Comparison of ENCODE assay signal across 8 cellular contexts in the genomic region with DNA sequence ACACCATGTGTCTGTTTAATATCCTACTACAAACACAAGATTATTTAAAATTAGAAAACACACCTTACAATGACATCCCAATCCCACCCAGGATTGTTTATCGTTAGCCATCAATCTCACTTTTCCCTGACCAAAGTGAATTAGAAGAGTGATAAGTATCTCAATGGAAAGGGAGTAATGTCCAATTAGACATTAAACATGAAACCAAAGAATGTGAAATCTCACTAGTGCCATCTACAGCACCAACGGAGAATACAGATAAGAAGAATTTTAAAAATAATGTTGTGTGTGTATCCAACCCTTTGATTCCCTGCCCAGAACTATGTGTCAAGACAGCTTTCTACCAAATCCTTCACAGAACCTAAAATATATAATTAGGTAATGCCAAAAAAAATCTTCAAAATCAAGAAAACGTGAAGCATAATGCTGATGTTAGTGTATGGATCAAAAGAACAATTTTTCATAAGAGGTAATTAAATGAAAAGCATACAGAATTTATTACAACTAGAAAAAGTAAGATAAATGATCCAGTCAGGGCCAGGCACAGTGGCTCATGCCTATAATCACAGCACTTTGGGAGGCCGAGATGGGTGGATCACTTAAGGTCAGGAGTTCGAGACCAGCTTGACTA.
DNase-seq lines count a peak whose midpoint lies in the region; ATAC-seq and TF ChIP-seq lines count a peak whose summit lies in the region.

No MANE protein-coding gene starts in this region.

- H3K27ac ChIP-seq in OCI-LY3 (ENCODE audit: low read length), result no peak overlapping the region

- no peaks in the 10 kb centered on the region for H3K79me2 ChIP-seq in OCI-LY3 (ENCODE audit: low read length)

- peaks cover 17% of the 10 kb centered on the region for H3K4me1 ChIP-seq in OCI-LY3 (ENCODE audit: low read length)

- H3K27me3 Mint-ChIP-seq in stimulated activated memory B cell treated with anti-CD40 and anti-IgM and Interleukin-4, amounts not matched to agents 10 μg/mL and 1 μg/mL and 100 μg/mL, for 72 hours, result no peaks in the 10 kb centered on the region
- H3K27me3 Mint-ChIP-seq in activated T-helper 2 cell treated with anti-CD3 and anti-CD28 coated beads, Interferon-gamma antibody, Interleukin-2, Interleukin-4, amounts not matched to agents 10 μg/mL and 5 μg/mL and 100 μg/mL, durations not matched to agents 14 hours and 24 hours and 36 hours (ENCODE audit: low read depth), result no peaks in the 10 kb centered on the region

- no peak overlapping the region for H2AFZ ChIP-seq in OCI-LY3 (ENCODE audit: low read depth, low read length)

- peaks cover 46% of the 10 kb centered on the region for H3K4me1 Mint-ChIP-seq in stimulated activated memory B cell treated with anti-CD40 and anti-IgM and Interleukin-4, amounts not matched to agents 10 μg/mL and 1 μg/mL and 100 μg/mL, for 72 hours
- H3K4me1 Mint-ChIP-seq in activated T-helper 2 cell treated with anti-CD3 and anti-CD28 coated beads, Interferon-gamma antibody, Interleukin-2, Interleukin-4, amounts not matched to agents 10 μg/mL and 5 μg/mL and 100 μg/mL, durations not matched to agents 14 hours and 24 hours and 36 hours (ENCODE audit: low read depth), result peaks cover 3% of the 10 kb centered on the region

- H3K9me3 Mint-ChIP-seq in stimulated activated memory B cell treated with anti-CD40 and anti-IgM and Interleukin-4, amounts not matched to agents 10 μg/mL and 1 μg/mL and 100 μg/mL, for 72 hours, result peaks cover 2% of the 10 kb centered on the region
- peaks cover 19% of the 10 kb centered on the region for H3K9me3 Mint-ChIP-seq in activated T-helper 2 cell treated with anti-CD3 and anti-CD28 coated beads, Interferon-gamma antibody, Interleukin-2, Interleukin-4, amounts not matched to agents 10 μg/mL and 5 μg/mL and 100 μg/mL, durations not matched to agents 14 hours and 24 hours and 36 hours

- no peak overlapping the region for H3K4me3 ChIP-seq in GM12875 (ENCODE audit: low read depth, low read length)
- H3K4me3 ChIP-seq in OCI-LY3 (ENCODE audit: low read length), result no peak overlapping the region
- no peak overlapping the region for H3K4me3 ChIP-seq in fibroblast of mammary gland (ENCODE audit: control insufficient read depth, low read depth, low read length)
- no peak overlapping the region for H3K4me3 ChIP-seq in skeletal muscle cell (ENCODE audit: low read depth, low read length)

- peaks cover 49% of the 10 kb centered on the region for H3K36me3 Mint-ChIP-seq in stimulated activated memory B cell treated with anti-CD40 and anti-IgM and Interleukin-4, amounts not matched to agents 10 μg/mL and 1 μg/mL and 100 μg/mL, for 72 hours
- peaks cover 27% of the 10 kb centered on the region for H3K36me3 Mint-ChIP-seq in activated T-helper 2 cell treated with anti-CD3 and anti-CD28 coated beads, Interferon-gamma antibody, Interleukin-2, Interleukin-4, amounts not matched to agents 10 μg/mL and 5 μg/mL and 100 μg/mL, durations not matched to agents 14 hours and 24 hours and 36 hours (ENCODE audit: low read depth)

- H3K9me3 ChIP-seq in OCI-LY3 (ENCODE audit: insufficient read depth, low read length), result no peaks in the 10 kb centered on the region

- TF ChIP-seq CTCF in AG09319 (IDR thresholded peaks at IDR 0.05; ENCODE audit: low read depth, low read length) (peak; percentile 61), GM12875 (IDR thresholded peaks at IDR 0.05; ENCODE audit: borderline replicate concordance, insufficient read depth, low read depth, low read length) (peak; percentile 30; the same call in 1 of the 2 replicates), OCI-LY3 (IDR thresholded peaks at IDR 0.05; ENCODE audit: low read depth, low read length) (peak; percentile 88), fibroblast of mammary gland (conservative IDR thresholded peaks at IDR 0.05; ENCODE audit: control insufficient read depth, insufficient read depth, low read depth, low read length) (peak; percentile 66)

- no peak overlapping the region for H3K9ac ChIP-seq in OCI-LY3 (ENCODE audit: low read length)

- H3K27ac Mint-ChIP-seq in stimulated activated memory B cell treated with anti-CD40 and anti-IgM and Interleukin-4, amounts not matched to agents 10 μg/mL and 1 μg/mL and 100 μg/mL, for 72 hours, result no peak overlapping the region
- H3K27ac Mint-ChIP-seq in activated T-helper 2 cell treated with anti-CD3 and anti-CD28 coated beads, Interferon-gamma antibody, Interleukin-2, Interleukin-4, amounts not matched to agents 10 μg/mL and 5 μg/mL and 100 μg/mL, durations not matched to agents 14 hours and 24 hours and 36 hours, result no peak overlapping the region

- H3K4me3 Mint-ChIP-seq in stimulated activated memory B cell treated with anti-CD40 and anti-IgM and Interleukin-4, amounts not matched to agents 10 μg/mL and 1 μg/mL and 100 μg/mL, for 72 hours, result no peak overlapping the region
- no peak overlapping the region for H3K4me3 Mint-ChIP-seq in activated T-helper 2 cell treated with anti-CD3 and anti-CD28 coated beads, Interferon-gamma antibody, Interleukin-2, Interleukin-4, amounts not matched to agents 10 μg/mL and 5 μg/mL and 100 μg/mL, durations not matched to agents 14 hours and 24 hours and 36 hours (ENCODE audit: low read depth)

- peak; percentile 11 for DNase-seq in AG09319 (ENCODE audit: extremely low read depth, low read depth)
- peak; percentile 63 for DNase-seq in fibroblast of mammary gland (ENCODE audit: low read depth)
- DNase-seq in skeletal muscle cell (ENCODE audit: low read depth), result peak; percentile 11
- no peak for DNase-seq in DMS79 (lab: John Stamatoyannopoulos, UW)
- no peak for DNase-seq in activated T-helper 2 cell treated with anti-CD3 and anti-CD28 coated beads, Interferon-gamma antibody, Interleukin-2, Interleukin-4, amounts not matched to agents 10 μg/mL and 5 μg/mL and 100 μg/mL, durations not matched to agents 14 hours and 24 hours and 36 hours (ENCODE audit: low spot score)

- peaks cover 6% of the 10 kb centered on the region for H3K36me3 ChIP-seq in OCI-LY3 (replicated peaks; ENCODE audit: low read depth, low read length)

- no peaks in the 10 kb centered on the region for H3K27me3 ChIP-seq in OCI-LY3 (ENCODE audit: low read depth, low read length)

- H3K4me2 ChIP-seq in OCI-LY3 (ENCODE audit: low read length), result no peak overlapping the region

- H4K20me1 ChIP-seq in OCI-LY3 (ENCODE audit: insufficient read depth, low read length), result no peaks in the 10 kb centered on the region

- intact Hi-C loops in activated T-helper 2 cell treated with anti-CD3 and anti-CD28 coated beads, Interferon-gamma antibody, Interleukin-2, Interleukin-4, amounts not matched to agents 10 μg/mL and 5 μg/mL and 100 μg/mL, durations not matched to agents 14 hours and 24 hours and 36 hours (cut with micrococcal nuclease), result loop anchor here (5.0 kb wide), 1 partner anchor 199 kb away; no protein-coding TSS in a partner anchor

- no peak for ATAC-seq in stimulated activated memory B cell treated with anti-CD40 and anti-IgM and Interleukin-4, amounts not matched to agents 10 μg/mL and 1 μg/mL and 100 μg/mL, for 72 hours

Comparison
In these comparisons a context has a peak if more than half of its experiments do, and no peak if none do; other contexts are left out.
1. DNase-seq: peak in AG09319 (single experiment), fibroblast of mammary gland (single experiment) and skeletal muscle cell (single experiment); none in DMS79 (single experiment) and activated T-helper 2 cell treated with anti-CD3 and anti-CD28 coated beads, Interferon-gamma antibody, Interleukin-2, Interleukin-4, amounts not matched to agents 10 μg/mL and 5 μg/mL and 100 μg/mL, durations not matched to agents 14 hours and 24 hours and 36 hours (single experiment).
2. CTCF ChIP-seq: peak in every context shown above with its lines; median percentile 88 in OCI-LY3; 66 in fibroblast of mammary gland; 61 in AG09319; 30 in GM12875.